In the genomic region with DNA sequence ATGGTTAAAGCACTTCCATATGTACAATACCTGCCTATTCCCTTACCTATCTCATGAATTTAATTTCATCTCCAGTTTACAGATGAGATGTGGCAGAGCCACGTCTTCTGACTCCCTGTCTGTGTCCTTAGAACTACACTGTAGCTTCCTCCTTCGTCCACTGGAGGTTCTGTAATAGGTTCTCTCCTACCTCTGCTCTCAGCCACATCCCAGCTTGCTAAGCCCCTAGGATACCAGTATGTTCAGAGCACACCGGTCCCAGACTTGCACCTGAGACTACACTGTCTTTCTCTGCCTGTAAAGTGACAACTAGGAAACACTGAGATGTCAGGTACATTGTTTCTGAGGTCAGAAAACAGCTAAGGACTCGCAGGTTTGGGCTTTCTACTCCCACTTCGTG, we compare ENCODE assay signal across 23 cellular contexts. TPM values are rescaled to one million over a fixed set of nuclear protein-coding genes. Genes with fewer than 3 reads are reported as not detected.
A peak's percentile ranks its signal among the peaks of the same experiment; 100 is the strongest.
DNase-seq lines count a peak whose midpoint lies in the region; FAIRE-seq and TF ChIP-seq lines count a peak whose summit lies in the region.
"Had no signal": no experiment of that assay in that cellular context is flagged by ENCODE, and none has a peak within 500 bp of the region (broad histone marks: within the 10 kb centered on the region; RNA-seq: fewer than 3 reads in every experiment).

No MANE protein-coding gene starts in this region.

- intact Hi-C loops in esophagus muscularis mucosa (cut with DNase I), result no loop called here
- intact Hi-C loops in kidney (cut with DNase I), result no loop called here

- H2AFZ ChIP-seq in smooth muscle cell (ENCODE audit: low read depth), result no peak overlapping the region
- H2AFZ ChIP-seq: neural progenitor cell had no signal

- H3K36me3 ChIP-seq in esophagus muscularis mucosa (peaks cover 19 to 58% (median 36%) of the 10 kb centered on the region in 4 donors), smooth muscle cell (ENCODE audit: low read depth) (peaks cover 4% of the 10 kb centered on the region), kidney (ENCODE audit: control insufficient read depth in 1 of 2, insufficient read depth in 2 of 2, low read length in 2 of 2) (peaks cover 19 to 23% of the 10 kb centered on the region in 2 donors)
- H3K36me3 ChIP-seq: neural progenitor cell had no signal

- H3K79me2 ChIP-seq in smooth muscle cell (ENCODE audit: low read depth), result no peaks in the 10 kb centered on the region

- no peak for TF ChIP-seq EP300 in esophagus muscularis mucosa (IDR thresholded peaks at IDR 0.05)

- 75% methylated on average over 5 of the region's 5 CpGs for WGBS in esophagus muscularis mucosa
- 94% methylated on average over 5 of the region's 5 CpGs for WGBS in smooth muscle cell (ENCODE audit: low lambda C conversion rate)

- H3K4me1 ChIP-seq in esophagus muscularis mucosa (peaks cover 28 to 77% (median 72%) of the 10 kb centered on the region in 4 donors), smooth muscle cell (ENCODE audit: low read depth) (peaks cover 30% of the 10 kb centered on the region), kidney (ENCODE audit: control insufficient read depth in 1 of 2, insufficient read depth in 1 of 2, low read depth in 1 of 2, low read length in 2 of 2) (peaks cover 13 to 16% of the 10 kb centered on the region in 2 donors)

- H3K9ac ChIP-seq in smooth muscle cell (ENCODE audit: low read depth), result no peak overlapping the region
- no peak overlapping the region for H3K9ac ChIP-seq in kidney (ENCODE audit: low read length in 2 of 2)
- H3K9ac ChIP-seq: neural progenitor cell had no signal

- no peak for TF ChIP-seq POLR2A in esophagus muscularis mucosa (IDR thresholded peaks at IDR 0.05; ENCODE audit: low read depth)

- no peak overlapping the region for H3K4me3 ChIP-seq in esophagus muscularis mucosa
- H3K4me3 ChIP-seq in smooth muscle cell, result no peak overlapping the region
- H3K4me3 ChIP-seq in kidney (ENCODE audit: low read length in 2 of 2), result no peak overlapping the region
- H3K4me3 ChIP-seq: neural progenitor cell, right lobe of liver, transverse colon had no signal

- peaks cover 18% of the 10 kb centered on the region for H4K20me1 ChIP-seq in smooth muscle cell (ENCODE audit: low read depth)

- H3K27me3 ChIP-seq in esophagus muscularis mucosa, result no peaks in the 10 kb centered on the region
- H3K27me3 ChIP-seq in smooth muscle cell (ENCODE audit: low read depth), result no peaks in the 10 kb centered on the region
- H3K27me3 ChIP-seq: brain microvascular endothelial cell, right lobe of liver had no signal

- no peak overlapping the region for H3K4me2 ChIP-seq in smooth muscle cell
- H3K4me2 ChIP-seq: neural progenitor cell had no signal

- H3K27ac ChIP-seq in esophagus muscularis mucosa (replicated peaks in 1 of 4) (peak overlapping the region; percentile 66 to 75 (median 66)), smooth muscle cell (ENCODE audit: low read depth) (peak overlapping the region; percentile 76), kidney (ENCODE audit: low read depth in 2 of 2, low read length in 2 of 2) (no peak overlapping the region)
- H3K27ac ChIP-seq: C4-2B, neural progenitor cell, right lobe of liver, transverse colon had no signal

- peaks cover 28% of the 10 kb centered on the region for H3F3A ChIP-seq in smooth muscle cell (ENCODE audit: low read depth)

- no peak for TF ChIP-seq CTCF in esophagus muscularis mucosa (IDR thresholded peaks at IDR 0.05)
- no peak for TF ChIP-seq CTCF in smooth muscle cell (IDR thresholded peaks at IDR 0.05; ENCODE audit: borderline replicate concordance, insufficient read depth, poor library complexity, severe bottlenecking)
- TF ChIP-seq CTCF in kidney (IDR thresholded peaks at IDR 0.05; ENCODE audit: borderline replicate concordance, extremely low read depth, insufficient read depth), result no peak

- peak; percentile 11 for DNase-seq in HuH-7 (ENCODE audit: low spot score)
- DNase-seq in NCI-H69 (lab: John Stamatoyannopoulos, UW), result peak; percentile 83
- no peak for DNase-seq in esophagus muscularis mucosa (ENCODE audit: extremely low spot score)
- no peak for DNase-seq in smooth muscle cell (lab: John Stamatoyannopoulos, UW; ENCODE audit: unreplicated experiment)
- no peak for DNase-seq in activated CD4-positive, alpha-beta T cell treated with anti-CD3 and anti-CD28 coated beads, Interleukin-2, amount 50 U/mL, for 4 hours
- no peak for DNase-seq in kidney
- no peak for DNase-seq in SKM-1 treated with dmso at 0.1 percent for 144 hours (lab: John Stamatoyannopoulos, UW; ENCODE audit: unreplicated experiment)
- DNase-seq: activated CD4-positive, alpha-beta T cell treated with anti-CD3 and anti-CD28 coated beads for 1 hour; activated CD8-positive, alpha-beta T cell treated with anti-CD3 and anti-CD28 coated beads, Interleukin-2, amount 10 ng/mL, durations not matched to agents 7 days and 5 days; activated naive CD4-positive, alpha-beta T cell treated with anti-CD3 and anti-CD28 coated beads, Interleukin-2, amount 50 U/mL, for 16 hours; brain microvascular endothelial cell; Caco-2; DND-41; NCI-H1092 treated with DMSO at 0.1 percent for 48 hours; NCI-H526 treated with DMSO at 0.1 percent for 48 hours; right lobe of liver; SHP77; transverse colon had no signal

- FAIRE-seq in kidney (lab: Jason Lieb, UNC), result no peak

- H3K9me3 ChIP-seq in esophagus muscularis mucosa, result no peaks in the 10 kb centered on the region
- H3K9me3 ChIP-seq in smooth muscle cell (replicated peaks; ENCODE audit: low read depth), result no peaks in the 10 kb centered on the region
- no peaks in the 10 kb centered on the region for H3K9me3 ChIP-seq in kidney (ENCODE audit: control insufficient read depth in 1 of 2, low read length in 2 of 2)
- H3K9me3 ChIP-seq: Caco-2, right lobe of liver, transverse colon had no signal

RNA-seq across cellular contexts. Expression of gene RASL10B, which starts 3.8 kb away (rescaled TPM):
- total RNA-seq in esophagus muscularis mucosa (10 to 100 TPM; 10.3 to 28.1 (median 17.4) TPM), smooth muscle cell (6.8 and 8.2 TPM in 2 replicates), kidney (2.4 TPM)
- polyA plus RNA-seq in smooth muscle cell (11.0 and 18.6 TPM in 2 replicates), kidney (ENCODE audit: insufficient read depth, low read depth, low replicate concordance) (1.5 TPM)

RNA-seq across cellular contexts. Expression of gene GAS2L2, which starts 25.4 kb away (rescaled TPM):
- total RNA-seq in esophagus muscularis mucosa, result under 1 TPM; 0.42 to 0.80 (median 0.48) TPM
- total RNA-seq in smooth muscle cell, result not detected in 2 replicates
- polyA plus RNA-seq in smooth muscle cell, result not detected in 2 replicates
- not detected for total RNA-seq in kidney
- not detected for polyA plus RNA-seq in kidney (ENCODE audit: insufficient read depth, low read depth, low replicate concordance)
- total RNA-seq: activated CD8-positive, alpha-beta T cell treated with anti-CD3 and anti-CD28 coated beads, Interleukin-2, amount 10 ng/mL, durations not matched to agents 7 days and 5 days; activated T-helper 17 cell treated with anti-CD3 and anti-CD28 coated beads, Interleukin-2, amount 50 U/mL, for 72 hours; Caco-2; right lobe of liver; T-helper 2 cell treated with Interferon-gamma antibody and Interleukin-4, amounts not matched to agents 100 ng/mL and 5 ng/mL, for 36 hours; transverse colon had no signal

RNA-seq across cellular contexts. Expression of gene C17orf50, which starts 33.1 kb away (rescaled TPM):
- total RNA-seq in esophagus muscularis mucosa, result not detected
- not detected in 2 replicates for total RNA-seq in smooth muscle cell
- polyA plus RNA-seq in smooth muscle cell, result 0.33 TPM in 1 of 2 replicates, not detected in the other
- not detected for total RNA-seq in kidney
- polyA plus RNA-seq in kidney (ENCODE audit: insufficient read depth, low read depth, low replicate concordance), result 0.41 TPM
- total RNA-seq: activated CD8-positive, alpha-beta T cell treated with anti-CD3 and anti-CD28 coated beads, Interleukin-2, amount 10 ng/mL, durations not matched to agents 7 days and 5 days; activated T-helper 17 cell treated with anti-CD3 and anti-CD28 coated beads, Interleukin-2, amount 50 U/mL, for 72 hours; Caco-2; progenitor cell of endocrine pancreas; right lobe of liver; T-helper 2 cell treated with Interferon-gamma antibody and Interleukin-4, amounts not matched to agents 100 ng/mL and 5 ng/mL, for 36 hours; transverse colon had no signal

Comparison
In these comparisons a context has a peak if more than half of its experiments do, and no peak if none do; other contexts are left out.
1. DNase-seq: peak in HuH-7 (single experiment) and NCI-H69 (single experiment); none in esophagus muscularis mucosa (single experiment), smooth muscle cell (single experiment), activated CD4-positive, alpha-beta T cell treated with anti-CD3 and anti-CD28 coated beads, Interleukin-2, amount 50 U/mL, for 4 hours (0 of 2), kidney (single experiment) and SKM-1 treated with dmso at 0.1 percent for 144 hours (single experiment).
2. H3K27ac ChIP-seq: peak in esophagus muscularis mucosa (4 of 4) and smooth muscle cell (single experiment); none in kidney (0 of 2).